Comparison of ENCODE assay signal across 20 cellular contexts in the genomic region with DNA sequence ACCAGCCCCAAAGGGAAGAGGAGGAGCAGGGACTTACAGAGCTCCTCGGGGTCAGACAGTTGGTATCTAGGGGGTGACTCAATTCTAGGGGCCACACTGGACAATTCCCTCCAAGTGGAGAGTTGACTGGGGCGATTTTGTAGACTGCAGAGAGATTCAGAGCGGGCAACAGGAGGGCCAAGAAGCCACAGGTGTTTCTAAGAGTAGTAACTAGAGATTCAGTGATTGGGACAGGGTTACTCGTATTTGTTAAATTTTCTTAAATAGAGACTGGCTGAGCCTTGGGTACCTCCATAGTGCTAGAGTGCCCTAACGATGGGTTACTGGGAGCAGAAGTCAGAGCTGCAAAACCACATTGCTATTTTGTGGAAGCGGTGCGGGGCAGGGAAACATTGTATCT. TPM values are rescaled to one million over a fixed set of nuclear protein-coding genes. Genes with fewer than 3 reads are reported as not detected.
DNase-seq lines count a peak whose midpoint lies in the region; ATAC-seq and TF ChIP-seq lines count a peak whose summit lies in the region.
"Had no signal": no experiment of that assay in that cellular context is flagged by ENCODE, and none has a peak within 500 bp of the region (broad histone marks: within the 10 kb centered on the region; RNA-seq: fewer than 3 reads in every experiment).

No MANE protein-coding gene starts in this region.

- intact Hi-C loops in PC-3 (cut with micrococcal nuclease) = loop anchor here (10.0 kb wide), 1 partner anchor 155 kb away; no protein-coding TSS in a partner anchor

- peaks cover 25% of the 10 kb centered on the region for H3K4me1 Mint-ChIP-seq in activated CD4-positive, alpha-beta T cell treated with anti-CD3 and anti-CD28 coated beads, Interleukin-2, amount 10 ng/mL, durations not matched to agents 7 days and 5 days
- peaks cover 13 to 14% (median 14%) of the 10 kb centered on the region in 3 donors for H3K4me1 Mint-ChIP-seq in IgD-negative memory B cell
- H3K4me1 Mint-ChIP-seq in chondrocyte (ENCODE audit: low read depth) = peaks cover 18% of the 10 kb centered on the region
- H3K4me1 Mint-ChIP-seq in neural crest cell = peaks cover 10% of the 10 kb centered on the region
- H3K4me1 Mint-ChIP-seq in effector memory CD8-positive, alpha-beta T cell (ENCODE audit: low read depth in 2 of 2) = peaks cover 11 to 14% of the 10 kb centered on the region in 2 donors

- no peaks in the 10 kb centered on the region for H4K20me1 ChIP-seq in PC-3 (ENCODE audit: low read length)

- no peaks in the 10 kb centered on the region for H3K36me3 ChIP-seq in PC-3 (ENCODE audit: low read depth, low read length)

- H3K36me3 Mint-ChIP-seq in activated CD4-positive, alpha-beta T cell treated with anti-CD3 and anti-CD28 coated beads, Interleukin-2, amount 10 ng/mL, durations not matched to agents 7 days and 5 days (ENCODE audit: low read depth) = peaks cover 9% of the 10 kb centered on the region
- no peaks in the 10 kb centered on the region for H3K36me3 Mint-ChIP-seq in IgD-negative memory B cell
- no peaks in the 10 kb centered on the region for H3K36me3 Mint-ChIP-seq in chondrocyte (ENCODE audit: low read depth)
- no peaks in the 10 kb centered on the region for H3K36me3 Mint-ChIP-seq in neural crest cell (ENCODE audit: low read depth)
- peaks cover 29% of the 10 kb centered on the region for H3K36me3 Mint-ChIP-seq in effector memory CD8-positive, alpha-beta T cell (ENCODE audit: insufficient read depth)

- no peak for TF ChIP-seq CTCF in chondrocyte (IDR thresholded peaks at IDR 0.05)
- TF ChIP-seq CTCF in neural crest cell (conservative IDR thresholded peaks at IDR 0.05) = no peak
- TF ChIP-seq CTCF in PC-3 (conservative IDR thresholded peaks at IDR 0.05; ENCODE audit: low read depth, low read length) = no peak

- peak overlapping the region; percentile 63 for H3K27ac Mint-ChIP-seq in activated CD4-positive, alpha-beta T cell treated with anti-CD3 and anti-CD28 coated beads, Interleukin-2, amount 10 ng/mL, durations not matched to agents 7 days and 5 days
- H3K27ac Mint-ChIP-seq in IgD-negative memory B cell (peak overlapping the region in 1 of 3 donors; percentile 35), chondrocyte (ENCODE audit: unreplicated experiment) (peak overlapping the region; percentile 45), neural crest cell (ENCODE audit: unreplicated experiment) (peak overlapping the region; percentile 52)
- peak overlapping the region in 1 of 2 donors; percentile 24 for H3K27ac Mint-ChIP-seq in effector memory CD8-positive, alpha-beta T cell

- POLR2A ChIA-PET in activated CD4-positive, alpha-beta T cell treated with anti-CD3 and anti-CD28 coated beads, Interleukin-2, amount 10 ng/mL, durations not matched to agents 7 days and 5 days (lab: Charles Lee) = no interaction called here
- POLR2A ChIA-PET in PC-3 (lab: Charles Lee; ENCODE audit: unreplicated experiment) = no interaction called here

- CTCF ChIA-PET in activated CD4-positive, alpha-beta T cell treated with anti-CD3 and anti-CD28 coated beads, Interleukin-2, amount 10 ng/mL, durations not matched to agents 7 days and 5 days (lab: Charles Lee) = interaction anchor here (0.6 to 1.4 kb wide), 4 partner anchors 24 to 463 kb away, joined by 3 to 5 read pairs (median 3); no protein-coding TSS in a partner anchor
- CTCF ChIA-PET in PC-3 (lab: Charles Lee) = no interaction called here

- H2AFZ ChIP-seq in PC-3 (ENCODE audit: low read length) = no peak overlapping the region

- H3K27me3 ChIP-seq in PC-3 (ENCODE audit: low read length) = no peaks in the 10 kb centered on the region
- H3K27me3 ChIP-seq: BLaER1 treated with 17β-estradiol and CSF1 and Interleukin-3, amounts not matched to agents 10 nM and 100 nM had no signal

- H3K4me1 ChIP-seq in PC-3 (ENCODE audit: insufficient read depth, low read length) = peaks cover 12% of the 10 kb centered on the region

- H3K4me2 ChIP-seq in PC-3 (ENCODE audit: low read length) = no peak overlapping the region
- H3K4me2 ChIP-seq: BLaER1 treated with 17β-estradiol and CSF1 and Interleukin-3, amounts not matched to agents 10 nM and 100 nM had no signal

- no peaks in the 10 kb centered on the region for H3K9me3 Mint-ChIP-seq in activated CD4-positive, alpha-beta T cell treated with anti-CD3 and anti-CD28 coated beads, Interleukin-2, amount 10 ng/mL, durations not matched to agents 7 days and 5 days
- H3K9me3 Mint-ChIP-seq in IgD-negative memory B cell (no peaks in the 10 kb centered on the region), chondrocyte (ENCODE audit: low read depth) (no peaks in the 10 kb centered on the region), neural crest cell (no peaks in the 10 kb centered on the region)
- no peaks in the 10 kb centered on the region for H3K9me3 Mint-ChIP-seq in effector memory CD8-positive, alpha-beta T cell

- no peak for ATAC-seq in PC-3
- no peak for ATAC-seq in effector memory CD8-positive, alpha-beta T cell (replicated peaks)
- ATAC-seq: HCT116, K562 had no signal

- peaks cover 22% of the 10 kb centered on the region for H3K79me2 ChIP-seq in PC-3 (ENCODE audit: low read length)

- H3F3A ChIP-seq in PC-3 (ENCODE audit: low read length, unreplicated experiment) = no peaks in the 10 kb centered on the region

- H3K4me3 Mint-ChIP-seq in activated CD4-positive, alpha-beta T cell treated with anti-CD3 and anti-CD28 coated beads, Interleukin-2, amount 10 ng/mL, durations not matched to agents 7 days and 5 days = no peak overlapping the region
- H3K4me3 Mint-ChIP-seq in IgD-negative memory B cell (peak overlapping the region in 3 of 4 donors; percentile 9 to 51 (median 38)), chondrocyte (ENCODE audit: unreplicated experiment) (no peak overlapping the region), neural crest cell (peak overlapping the region; percentile 64)
- no peak overlapping the region for H3K4me3 Mint-ChIP-seq in effector memory CD8-positive, alpha-beta T cell

- no peak overlapping the region for H3K27ac ChIP-seq in PC-3 (ENCODE audit: low read length)
- H3K27ac ChIP-seq: BLaER1 treated with 17β-estradiol and CSF1 and Interleukin-3, amounts not matched to agents 10 nM and 100 nM had no signal

- H3K4me3 ChIP-seq in PC-3 (ENCODE audit: low read length) = no peak overlapping the region
- H3K4me3 ChIP-seq: BLaER1 treated with 17β-estradiol and CSF1 and Interleukin-3, amounts not matched to agents 10 nM and 100 nM; K562 had no signal

- no TSS peak for BruUV-seq in PC-3 (replicated peaks; lab: Mats Ljungman, UMichigan)

- no peak for DNase-seq in activated CD4-positive, alpha-beta T cell treated with anti-CD3 and anti-CD28 coated beads, Interleukin-2, amount 10 ng/mL, durations not matched to agents 7 days and 5 days
- DNase-seq in activated CD4-positive, alpha-beta T cell treated with anti-CD3 and anti-CD28 coated beads, Interleukin-2, amount 50 U/mL, for 48 hours = no peak
- DNase-seq in chondrocyte (ENCODE audit: low spot score) = no peak
- DNase-seq in neural crest cell (ENCODE audit: low read depth, low spot score) = no peak
- no peak for DNase-seq in germinal center (ENCODE audit: low spot score)
- no peak for DNase-seq in PC-3
- no peak for DNase-seq in effector memory CD8-positive, alpha-beta T cell
- DNase-seq: 8988T, DMS79, NCI-H1092 treated with DMSO at 0.1 percent for 48 hours, NCI-H146, NCI-H2029, NCI-H2227 treated with DMSO at 0.1 percent for 48 hours, NCI-H510A, NCI-H748 treated with DMSO at 0.1 percent for 48 hours, SIG-M5 had no signal

- no peaks in the 10 kb centered on the region for H3K9me3 ChIP-seq in PC-3 (ENCODE audit: low read length)
- H3K9me3 ChIP-seq: BLaER1 treated with 17β-estradiol and CSF1 and Interleukin-3, amounts not matched to agents 10 nM and 100 nM had no signal

- H3K27me3 Mint-ChIP-seq in activated CD4-positive, alpha-beta T cell treated with anti-CD3 and anti-CD28 coated beads, Interleukin-2, amount 10 ng/mL, durations not matched to agents 7 days and 5 days = no peaks in the 10 kb centered on the region
- no peaks in the 10 kb centered on the region for H3K27me3 Mint-ChIP-seq in IgD-negative memory B cell
- H3K27me3 Mint-ChIP-seq in chondrocyte (ENCODE audit: low read depth) = no peaks in the 10 kb centered on the region
- no peaks in the 10 kb centered on the region for H3K27me3 Mint-ChIP-seq in neural crest cell (ENCODE audit: low read depth)
- no peaks in the 10 kb centered on the region for H3K27me3 Mint-ChIP-seq in effector memory CD8-positive, alpha-beta T cell

- H3K9ac ChIP-seq in PC-3 (ENCODE audit: low read length) = no peak overlapping the region

- no peaks in the 10 kb centered on the region for H3K9me2 ChIP-seq in PC-3 (replicated peaks; ENCODE audit: low read length)

RNA-seq across cellular contexts. Expression of a gene that starts 3.3 kb away (rescaled TPM):
- total RNA-seq in activated CD4-positive, alpha-beta T cell treated with anti-CD3 and anti-CD28 coated beads, Interleukin-2, amount 10 ng/mL, durations not matched to agents 7 days and 5 days = 10 to 100 TPM; 50.3 to 56.9 TPM
- polyA plus RNA-seq in IgD-negative memory B cell = 51.7 TPM
- total RNA-seq in chondrocyte (30.2 to 35.3 TPM (median 34.3 TPM) in 3 replicates), neural crest cell (19.4 and 20.0 TPM in 2 replicates), PC-3 (2014; rRNA removed) (46.4 and 52.6 TPM in 2 replicates)

RNA-seq across cellular contexts. Expression of a gene that starts 27.2 kb away (rescaled TPM):
- total RNA-seq in activated CD4-positive, alpha-beta T cell treated with anti-CD3 and anti-CD28 coated beads, Interleukin-2, amount 10 ng/mL, durations not matched to agents 7 days and 5 days = 10 to 100 TPM; 26.7 to 34.1 TPM
- 29.6 TPM for polyA plus RNA-seq in IgD-negative memory B cell
- 216 to 329 TPM (median 329 TPM) in 3 replicates for total RNA-seq in chondrocyte
- 45.1 and 53.2 TPM in 2 replicates for total RNA-seq in neural crest cell
- 76.4 and 90.7 TPM in 2 replicates for total RNA-seq in PC-3 (2014; rRNA removed)

RNA-seq across cellular contexts. Expression of a gene that starts 42.9 kb away (rescaled TPM):
- 10 to 100 TPM; 44.1 to 52.2 TPM for total RNA-seq in activated CD4-positive, alpha-beta T cell treated with anti-CD3 and anti-CD28 coated beads, Interleukin-2, amount 10 ng/mL, durations not matched to agents 7 days and 5 days
- polyA plus RNA-seq in IgD-negative memory B cell = 32.1 TPM
- total RNA-seq in chondrocyte = 60.7 to 69.1 TPM (median 68.2 TPM) in 3 replicates
- 80.8 and 86.8 TPM in 2 replicates for total RNA-seq in neural crest cell
- total RNA-seq in PC-3 (2014; rRNA removed) = 31.2 and 31.5 TPM in 2 replicates

Comparison
In these comparisons a context has a peak if more than half of its experiments do, and no peak if none do; other contexts are left out.
1. H3K4me3 Mint-ChIP-seq: peak in IgD-negative memory B cell (3 of 4) and neural crest cell (single experiment); none in activated CD4-positive, alpha-beta T cell treated with anti-CD3 and anti-CD28 coated beads, Interleukin-2, amount 10 ng/mL, durations not matched to agents 7 days and 5 days (single experiment), chondrocyte (single experiment) and effector memory CD8-positive, alpha-beta T cell (0 of 2).